Comparison of ENCODE assay signal across 8 cellular contexts in genomic region chr10:91006001-91006751, GRCh38.
DNase-seq lines count a peak whose midpoint lies in the region; ATAC-seq, FAIRE-seq and TF ChIP-seq lines count a peak whose summit lies in the region.

No MANE protein-coding gene starts in this region.

- TF ChIP-seq POLR2A in GM12878 (IDR thresholded peaks at IDR 0.05; ENCODE audit: low read depth, low read length), result no peak

- ATAC-seq in GM12878, result peak; percentile 80

- peaks cover 9 to 22% of the 10 kb centered on the region in 2 donors for H3K4me1 Mint-ChIP-seq in immature natural killer cell

- SMC1A ChIA-PET in GM12878 (lab: Charles Lee; ENCODE audit: uncharacterized antibody, unreplicated experiment), result interaction anchor here (0.7 to 13.3 kb wide), 44 partner anchors 11 to 918 kb away, joined by 3 to 296 read pairs (median 5); partner anchors contain the start of gene BTAF1

- H3K4me1 ChIP-seq in GM12878 (ENCODE audit: control insufficient read depth, insufficient read depth, low read length), result peaks cover 46% of the 10 kb centered on the region

- no peaks in the 10 kb centered on the region for H4K20me1 ChIP-seq in GM12878 (ENCODE audit: control insufficient read depth, insufficient read depth)

- TF ChIP-seq RAD21 in GM12878 (IDR thresholded peaks at IDR 0.05; ENCODE audit: insufficient read depth, low read depth, low read length), result peak; percentile 96

- no peak overlapping the region for H2AFZ ChIP-seq in GM12878 (ENCODE audit: control insufficient read depth, low read depth, low read length)

- peak overlapping the region; percentile 71 for H3K27ac ChIP-seq in GM12878 (ENCODE audit: control insufficient read depth, insufficient read depth)

- H3K79me2 ChIP-seq in GM12878 (ENCODE audit: control insufficient read depth, insufficient read depth, low read length), result no peaks in the 10 kb centered on the region; the same call in 1 of the 2 replicates

- H3K9ac ChIP-seq in GM12878 (ENCODE audit: control insufficient read depth, insufficient read depth, low read length), result peak overlapping the region; percentile 30; the same call in 1 of the 2 replicates

- CTCF ChIA-PET in HEK293T (lab: Yijun Ruan, JAX) (interaction anchor here (0.6 to 2.1 kb wide), 11 partner anchors 13 to 292 kb away, joined by 3 to 17 read pairs (median 4); no protein-coding TSS in a partner anchor), GM12878 (lab: Yijun Ruan, JAX) (interaction anchor here (0.6 to 9.9 kb wide), 63 partner anchors 9 to 1287 kb away, joined by 3 to 289 read pairs (median 4); partner anchors contain the start of gene PCGF5)

- no peaks in the 10 kb centered on the region for H3K27me3 ChIP-seq in GM12878 (replicated peaks in 1 of 2; ENCODE audit: control insufficient read depth in 2 of 2, insufficient read depth in 2 of 2, low read length in 1 of 2)

- intact Hi-C loops in GM12878 (cut with micrococcal nuclease; ENCODE audit: unreplicated experiment), result loop anchor here (1.0 to 10.0 kb wide), 6 partner anchors 81 to 409 kb away; partner anchors contain the start of gene HECTD2

- peak overlapping the region in 4 of 5 donors; percentile 5 to 43 (median 36) for H3K4me3 Mint-ChIP-seq in immature natural killer cell

- H3K36me3 ChIP-seq in GM12878 (ENCODE audit: control insufficient read depth in 2 of 2, insufficient read depth in 2 of 2, low read length in 1 of 2), result no peaks in the 10 kb centered on the region

- H3K4me2 ChIP-seq in GM12878 (ENCODE audit: control insufficient read depth, insufficient read depth), result peak overlapping the region; percentile 88

- in situ Hi-C loops in GM12878 (cut with MboI), result loop anchor here (10.0 kb wide), 1 partner anchor 239 kb away; no protein-coding TSS in a partner anchor

- H3K27me3 Mint-ChIP-seq in immature natural killer cell (ENCODE audit: low read depth in 3 of 3), result peaks cover under 1 to 4% (median 2%) of the 10 kb centered on the region in 3 donors

- 0 out of 4 replicates have a peak, but pooled peaks of 1 of the 2 experiments have one; percentile 20 for TF ChIP-seq EP300 in GM12878 (IDR thresholded peaks at IDR 0.05; ENCODE audit: borderline replicate concordance in 1 of 2, control insufficient read depth in 1 of 2, low read depth in 2 of 2, low read length in 2 of 2)

- H3K9me3 ChIP-seq in GM12878 (replicated peaks; ENCODE audit: control insufficient read depth, insufficient read depth, low read length), result peaks cover 16% of the 10 kb centered on the region; the same call in 2 of the 3 replicates

- H3K4me3 ChIP-seq in GM08714 (ENCODE audit: low read length) (peak overlapping the region; percentile 37; the same call in 1 of the 2 replicates), GM12878 (peak overlapping the region; percentile 29; the same call in 1 of the 2 replicates)

- FAIRE-seq in TTC549 (lab: Jason Lieb, UNC) (peak; percentile 25), GM12878 (lab: Jason Lieb, UNC) (peak; percentile 13)

- RAD21 ChIA-PET in GM12878 (lab: Charles Lee; ENCODE audit: unreplicated experiment), result interaction anchor here (0.6 to 6.0 kb wide), 38 partner anchors 7 to 301 kb away, joined by 3 to 203 read pairs (median 4); partner anchors contain the start of gene PCGF5

- H3K27ac Mint-ChIP-seq in immature natural killer cell, result no peak overlapping the region

- 0% methylated on average over 2 of the region's 2 CpGs for WGBS in GM12878 (ENCODE audit: insufficient coverage, insufficient replicate concordance, low lambda C conversion rate, missing lambda C conversion rate)

- DNase-seq in HEK293T (ENCODE audit: extremely low spot score), result peak; percentile 68
- peak; percentile 35 for DNase-seq in NCI-H1105 (lab: John Stamatoyannopoulos, UW)
- DNase-seq in GM12878 (ENCODE audit: low read depth, low spot score), result peak; percentile 80
- peak; percentile 42 to 56 (median 55) for DNase-seq in immature natural killer cell
- peak; percentile 36 to 64 for DNase-seq in stimulated activated CD4-positive, alpha-beta T cell treated with anti-CD3 and anti-CD28 coated beads, Interleukin-1b, Interleukin-23, amount 100 ng/mL, for 4 hours (ENCODE audit: low read depth in 2 of 2)
- no peak for DNase-seq in GM19240 (ENCODE audit: insufficient read length, low spot score)

- POLR2A ChIA-PET in HEK293T (lab: Yijun Ruan, JAX) (no interaction called here), GM12878 (lab: Charles Lee) (interaction anchor here (0.8 to 2.8 kb wide), 7 partner anchors 12 to 247 kb away, joined by 3 to 14 read pairs (median 3); no protein-coding TSS in a partner anchor)

- no peaks in the 10 kb centered on the region for H3K9me3 Mint-ChIP-seq in immature natural killer cell

- peak; percentile 89 to 97 (median 93) for TF ChIP-seq CTCF in GM12878 (IDR thresholded peaks at IDR 0.05 in 2 of 3, conservative IDR thresholded peaks at IDR 0.05 in 1 of 3; ENCODE audit: control insufficient read depth in 2 of 3, extremely low read depth in 1 of 3, insufficient read depth in 1 of 3, low read depth in 3 of 3, low read length in 3 of 3)

- no TSS peak for BruUV-seq in GM12878 (replicated peaks; lab: Mats Ljungman, UMichigan)

- no peaks in the 10 kb centered on the region for H3K36me3 Mint-ChIP-seq in immature natural killer cell

TF ChIP-seq in HEK293T, 16 proteins besides CTCF, POLR2A, EP300 and RAD21:
- TF ChIP-seq ARNT (IDR thresholded peaks at IDR 0.05), result no peak
- no peak for TF ChIP-seq FOXK2 (IDR thresholded peaks at IDR 0.05)
- TF ChIP-seq HDGF (IDR thresholded peaks at IDR 0.05; ENCODE audit: borderline replicate concordance), result no peak
- no peak for TF ChIP-seq ELF4 (IDR thresholded peaks at IDR 0.05)
- TF ChIP-seq NFRKB (IDR thresholded peaks at IDR 0.05), result no peak
- no peak for TF ChIP-seq FOXM1 (IDR thresholded peaks at IDR 0.05; ENCODE audit: borderline replicate concordance)

TF ChIP-seq in GM12878, 131 proteins besides CTCF, POLR2A, EP300 and RAD21 (continues in another document):
- TF ChIP-seq IKZF2 (IDR thresholded peaks at IDR 0.05) (peak; percentile 45 to 46; a peak in 2 of 4 replicates), CREM (IDR thresholded peaks at IDR 0.05; ENCODE audit: low read depth) (peak; percentile 54; the same call in 1 of the 2 replicates), ZNF217 (IDR thresholded peaks at IDR 0.05) (0 out of 2 replicates have a peak, but pooled peaks have one; percentile 71), CHD1 (IDR thresholded peaks at IDR 0.05; ENCODE audit: low read depth, low read length) (0 out of 2 replicates have a peak, but pooled peaks have one; percentile 62), ESRRA (IDR thresholded peaks at IDR 0.05; ENCODE audit: low read length) (no peak), BRCA1 (IDR thresholded peaks at IDR 0.05; ENCODE audit: low read depth, low read length) (no peak), RUNX3 (IDR thresholded peaks at IDR 0.05; ENCODE audit: low read length) (peak; percentile 67), JUND (IDR thresholded peaks at IDR 0.05; ENCODE audit: low read depth, low read length) (peak; percentile 76; the same call in 1 of the 2 replicates), IRF4 (IDR thresholded peaks at IDR 0.05; ENCODE audit: low read depth, low read length) (peak; percentile 84; the same call in 1 of the 2 replicates), NR2C1 (IDR thresholded peaks at IDR 0.05) (no peak), FOS (IDR thresholded peaks at IDR 0.05; ENCODE audit: borderline replicate concordance, extremely low read depth, insufficient read length) (no peak), CREB1 (IDR thresholded peaks at IDR 0.05; ENCODE audit: low read depth) (0 out of 2 replicates have a peak, but pooled peaks have one; percentile 14), CEBPB (IDR thresholded peaks at IDR 0.05; ENCODE audit: borderline replicate concordance in 1 of 2, low read depth in 2 of 2, low read length in 2 of 2) (peak in 1 of 2 experiments; percentile 70; a peak in 1 of 4 replicates), ATF7 (IDR thresholded peaks at IDR 0.05; ENCODE audit: low read depth) (peak; percentile 98), KDM1A (IDR thresholded peaks at IDR 0.05; ENCODE audit: borderline replicate concordance) (no peak), GATAD2B (conservative IDR thresholded peaks at IDR 0.05; ENCODE audit: low read depth) (no peak), JUNB (IDR thresholded peaks at IDR 0.05) (peak; percentile 80), ZNF622 (IDR thresholded peaks at IDR 0.05) (no peak), MEF2B (IDR thresholded peaks at IDR 0.05; ENCODE audit: partially characterized antibody, poor library complexity, severe bottlenecking) (peak; percentile 11), BCL11A (IDR thresholded peaks at IDR 0.05; ENCODE audit: low read depth, low read length) (no peak), IKZF1 (conservative IDR thresholded peaks at IDR 0.05) (peak; percentile 38; the same call in 1 of the 2 replicates), TBL1XR1 (IDR thresholded peaks at IDR 0.05; ENCODE audit: low read depth, low read length) (peak; percentile 77), NBN (IDR thresholded peaks at IDR 0.05) (peak; percentile 26; the same call in 1 of the 2 replicates), CHD2 (IDR thresholded peaks at IDR 0.05; ENCODE audit: borderline replicate concordance, low read depth, low read length) (0 out of 2 replicates have a peak, but pooled peaks have one; percentile 19), YY1 (IDR thresholded peaks at IDR 0.05; ENCODE audit: low read depth, low read length) (0 out of 2 replicates have a peak, but pooled peaks have one; percentile 30), RBBP5 (conservative IDR thresholded peaks at IDR 0.05) (no peak), SMC3 (IDR thresholded peaks at IDR 0.05; ENCODE audit: borderline replicate concordance, low read length) (peak; percentile 78; the same call in 1 of the 2 replicates), SIN3A (IDR thresholded peaks at IDR 0.05; ENCODE audit: low read depth, low read length) (no peak), RCOR1 (conservative IDR thresholded peaks at IDR 0.05; ENCODE audit: low read depth, low read length) (no peak), ZBED1 (IDR thresholded peaks at IDR 0.05; ENCODE audit: borderline replicate concordance) (0 out of 2 replicates have a peak, but pooled peaks have one; percentile 21), NRF1 (conservative IDR thresholded peaks at IDR 0.05; ENCODE audit: low read depth, low read length) (no peak)
- TF ChIP-seq, protein P1, sequence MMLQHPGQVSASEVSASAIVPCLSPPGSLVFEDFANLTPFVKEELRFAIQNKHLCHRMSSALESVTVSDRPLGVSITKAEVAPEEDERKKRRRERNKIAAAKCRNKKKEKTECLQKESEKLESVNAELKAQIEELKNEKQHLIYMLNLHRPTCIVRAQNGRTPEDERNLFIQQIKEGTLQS (IDR thresholded peaks at IDR 0.05; ENCODE audit: borderline replicate concordance, extremely low read depth, low read depth, low read length), result no peak
